8 cellular contexts compared by ENCODE assay signal in the genomic region with DNA sequence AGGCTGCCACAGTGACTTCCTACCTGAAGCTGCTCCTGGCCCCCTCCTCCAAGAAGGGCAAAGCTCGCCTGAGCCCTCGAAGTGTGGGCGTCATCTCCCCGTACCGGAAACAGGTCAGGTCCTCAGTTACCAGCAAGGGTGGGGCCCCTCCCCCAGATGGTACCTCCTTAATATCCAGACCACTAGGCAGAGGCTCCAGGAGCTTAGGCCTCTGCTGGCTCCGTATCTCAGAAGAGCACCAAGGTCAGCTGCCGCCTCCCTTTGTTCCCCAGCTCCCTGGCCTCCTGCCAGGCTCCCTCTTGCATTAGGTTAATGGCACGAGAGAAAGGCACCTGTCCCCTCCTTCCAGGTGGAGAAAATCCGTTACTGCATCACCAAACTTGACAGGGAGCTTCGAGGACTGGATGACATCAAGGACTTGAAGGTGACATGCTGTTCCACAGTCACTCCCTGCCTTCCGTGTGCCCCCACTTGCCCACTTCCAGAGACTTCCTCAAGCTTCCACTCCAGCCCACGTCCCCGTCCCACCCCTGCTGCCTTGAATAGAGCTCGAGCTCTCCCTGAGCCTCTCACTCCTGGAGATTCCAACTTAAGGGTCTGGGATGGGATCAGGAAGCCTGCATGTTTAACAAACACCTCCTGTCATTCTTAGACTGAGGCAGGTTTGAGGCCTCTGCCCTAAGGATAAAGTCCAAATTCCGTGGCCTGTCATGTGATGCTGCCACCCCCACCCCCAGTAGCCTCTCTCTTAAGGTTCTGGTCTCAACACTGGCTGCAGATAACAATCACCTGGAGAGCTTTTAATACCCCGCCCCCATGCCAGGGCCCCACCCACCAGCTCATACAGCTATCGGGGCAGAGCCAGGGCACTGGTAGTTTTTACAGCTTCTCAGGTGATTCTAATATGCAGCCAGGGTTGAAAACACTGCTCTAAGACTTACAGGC. TPM values are rescaled to one million over a fixed set of nuclear protein-coding genes. Genes with fewer than 3 reads are reported as not detected.
A peak's percentile ranks its signal among the peaks of the same experiment; 100 is the strongest.
DNase-seq lines count a peak whose midpoint lies in the region; ATAC-seq and TF ChIP-seq lines count a peak whose summit lies in the region.

No MANE protein-coding gene starts in this region.

- no peaks in the 10 kb centered on the region for H3K9me3 Mint-ChIP-seq in stimulated activated memory B cell treated with anti-CD40 and anti-IgM and Interleukin-4, amounts not matched to agents 10 μg/mL and 1 μg/mL and 100 μg/mL, for 72 hours

- TF ChIP-seq CTCF in Panc1 (IDR thresholded peaks at IDR 0.05), result no peak
- no peak for TF ChIP-seq CTCF in left ventricle myocardium inferior (IDR thresholded peaks at IDR 0.05; ENCODE audit: borderline replicate concordance)

- peaks cover 43% of the 10 kb centered on the region for H3K4me1 ChIP-seq in Panc1 (ENCODE audit: control insufficient read depth, insufficient read depth, low read length)
- H3K4me1 ChIP-seq in left ventricle myocardium inferior, result peaks cover 63% of the 10 kb centered on the region

- H3K27ac ChIP-seq in Panc1 (ENCODE audit: low read length) (peak overlapping the region; percentile 66; the same call in 1 of the 2 replicates), left ventricle myocardium inferior (replicated peaks) (peak overlapping the region; percentile 99)

- ATAC-seq in Panc1 (no peak), GM19035 (IDR thresholded peaks at IDR 0.05; ENCODE audit: unreplicated experiment) (no peak), HG02973 (IDR thresholded peaks at IDR 0.05; ENCODE audit: unreplicated experiment) (no peak)
- no peak for ATAC-seq in stimulated activated memory B cell treated with anti-CD40 and anti-IgM and Interleukin-4, amounts not matched to agents 10 μg/mL and 1 μg/mL and 100 μg/mL, for 72 hours

- H3K9me3 ChIP-seq in Panc1 (ENCODE audit: control insufficient read depth, insufficient read depth, low read depth, low read length) (no peaks in the 10 kb centered on the region), left ventricle myocardium inferior (replicated peaks) (no peaks in the 10 kb centered on the region), MG63 (no peaks in the 10 kb centered on the region)

- H3K27me3 Mint-ChIP-seq in stimulated activated memory B cell treated with anti-CD40 and anti-IgM and Interleukin-4, amounts not matched to agents 10 μg/mL and 1 μg/mL and 100 μg/mL, for 72 hours, result no peaks in the 10 kb centered on the region

- peaks cover 56% of the 10 kb centered on the region for H3K4me1 Mint-ChIP-seq in stimulated activated memory B cell treated with anti-CD40 and anti-IgM and Interleukin-4, amounts not matched to agents 10 μg/mL and 1 μg/mL and 100 μg/mL, for 72 hours

- POLR2A ChIA-PET in Panc1 (lab: Charles Lee), result interaction anchor here (0.6 kb wide), 1 partner anchor 80 kb away, joined by 6 read pairs; no protein-coding TSS in a partner anchor

- H3K4me3 Mint-ChIP-seq in stimulated activated memory B cell treated with anti-CD40 and anti-IgM and Interleukin-4, amounts not matched to agents 10 μg/mL and 1 μg/mL and 100 μg/mL, for 72 hours, result no peak overlapping the region

- peak overlapping the region; percentile 52 for H3K27ac Mint-ChIP-seq in stimulated activated memory B cell treated with anti-CD40 and anti-IgM and Interleukin-4, amounts not matched to agents 10 μg/mL and 1 μg/mL and 100 μg/mL, for 72 hours

- CTCF ChIA-PET in Panc1 (lab: Charles Lee), result interaction anchor here (0.6 kb wide), 1 partner anchor 13 kb away, joined by 6 read pairs; no protein-coding TSS in a partner anchor

- H3K27me3 ChIP-seq in Panc1 (ENCODE audit: control insufficient read depth, insufficient read depth, low read length) (no peaks in the 10 kb centered on the region), left ventricle myocardium inferior (ENCODE audit: low read depth) (no peaks in the 10 kb centered on the region), MG63 (no peaks in the 10 kb centered on the region)

- H3K4me3 ChIP-seq in Panc1 (ENCODE audit: low read depth in 2 of 2, low read length in 2 of 2) (no peak overlapping the region), left ventricle myocardium inferior (no peak overlapping the region), MG63 (no peak overlapping the region)

- DNase-seq in DMS 273 (lab: John Stamatoyannopoulos, UW; ENCODE audit: unreplicated experiment) (peak; percentile 42), DMS 273 treated with DMSO at 0.1 percent for 48 hours (lab: John Stamatoyannopoulos, UW) (no peak), Panc1 (ENCODE audit: low read depth, low spot score) (no peak), left ventricle myocardium inferior (no peak), MG63 (no peak)

- BruUV-seq in Panc1 (replicated peaks; lab: Mats Ljungman, UMichigan), result no TSS peak

- in situ Hi-C loops in Panc1 (cut with HindIII; ENCODE audit: low pct_unique_long_range_greater_than_20kb, low sequenced_read_pairs), result no loop called here

- peaks cover 7% of the 10 kb centered on the region for H3K36me3 Mint-ChIP-seq in stimulated activated memory B cell treated with anti-CD40 and anti-IgM and Interleukin-4, amounts not matched to agents 10 μg/mL and 1 μg/mL and 100 μg/mL, for 72 hours

- intact Hi-C loops in Panc1 (cut with micrococcal nuclease; ENCODE audit: unreplicated experiment), result no loop called here
- intact Hi-C loops in left ventricle myocardium inferior (cut with micrococcal nuclease), result no loop called here

- no peaks in the 10 kb centered on the region; the same call in 1 of the 2 replicates for H3K36me3 ChIP-seq in Panc1 (ENCODE audit: control insufficient read depth, insufficient read depth, low read length)
- peaks cover 76% of the 10 kb centered on the region for H3K36me3 ChIP-seq in left ventricle myocardium inferior
- H3K36me3 ChIP-seq in MG63, result peaks cover 92% of the 10 kb centered on the region

RNA-seq across cellular contexts. Expression of a gene that starts 8.3 kb away (rescaled TPM):
- total RNA-seq in Panc1 (2021; ENCODE audit: unreplicated experiment) (197 TPM), left ventricle myocardium inferior (129 TPM)
- 427 TPM for polyA plus RNA-seq in Panc1 (2012; ENCODE audit: insufficient read length)
- 568 and 693 TPM in 2 replicates for total RNA-seq in MG63 (2014; rRNA removed; shearing (Covaris generic); ENCODE audit: low replicate concordance)

RNA-seq across cellular contexts. Expression of a gene that starts 16.5 kb away (rescaled TPM):
- total RNA-seq in Panc1 (2021; ENCODE audit: unreplicated experiment), result 0.51 TPM
- polyA plus RNA-seq in Panc1 (2012; ENCODE audit: insufficient read length), result 0.91 TPM
- 5.4 TPM for total RNA-seq in left ventricle myocardium inferior
- total RNA-seq in MG63 (2014; rRNA removed; shearing (Covaris generic); ENCODE audit: low replicate concordance), result 2.4 and 2.7 TPM in 2 replicates

RNA-seq across cellular contexts. Expression of a gene that starts 24.2 kb away (rescaled TPM):
- total RNA-seq in Panc1 (2021; ENCODE audit: unreplicated experiment), result 106 TPM
- polyA plus RNA-seq in Panc1 (2012; ENCODE audit: insufficient read length), result 88.0 TPM
- total RNA-seq in left ventricle myocardium inferior, result 12.7 TPM
- 25.6 and 39.7 TPM in 2 replicates for total RNA-seq in MG63 (2014; rRNA removed; shearing (Covaris generic); ENCODE audit: low replicate concordance)
